20 cellular contexts compared by ENCODE assay signal in genomic region chr12:123951467-123951866, GRCh38.
"Had no signal": no experiment of that assay in that cellular context is flagged by ENCODE, and none has a peak within 500 bp of the region (broad histone marks: within the 10 kb centered on the region; RNA-seq: fewer than 3 reads in every experiment).

No MANE protein-coding gene starts in this region.

- H3K27me3 ChIP-seq: esophagus squamous epithelium, tibial artery, uterus had no signal

- H3K27ac Mint-ChIP-seq: activated CD4-positive, alpha-beta T cell treated with anti-CD3 and anti-CD28 coated beads, Interleukin-2, amount 10 ng/mL, durations not matched to agents 24 days and 14 days; activated CD8-positive, alpha-beta T cell treated with anti-CD3 and anti-CD28 coated beads for 36 hours; activated T-cell treated with anti-CD3 and anti-CD28 coated beads, Interleukin-2, amount 50 U/mL, for 72 hours; dendritic cell treated with granulocyte-macrophage colony-stimulating factor and Interleukin-4, amounts not matched to agents 40 ng/mL and 50 ng/mL, for 4 days had no signal

- ATAC-seq: activated CD8-positive, alpha-beta T cell treated with anti-CD3 and anti-CD28 coated beads for 36 hours; activated T-cell treated with anti-CD3 and anti-CD28 coated beads, Interleukin-2, amount 50 U/mL, for 72 hours; stimulated activated naive CD8-positive, alpha-beta T cell treated with anti-CD3 and anti-CD28 coated beads, Interleukin-15, Interleukin-2, amounts not matched to agents 100 U/mL and 50 U/mL, for 24 hours had no signal

- H3K4me3 Mint-ChIP-seq: activated CD4-positive, alpha-beta T cell treated with anti-CD3 and anti-CD28 coated beads, Interleukin-2, amount 10 ng/mL, durations not matched to agents 24 days and 14 days; activated CD8-positive, alpha-beta T cell treated with anti-CD3 and anti-CD28 coated beads for 36 hours; activated T-cell treated with anti-CD3 and anti-CD28 coated beads, Interleukin-2, amount 50 U/mL, for 72 hours; dendritic cell treated with granulocyte-macrophage colony-stimulating factor and Interleukin-4, amounts not matched to agents 40 ng/mL and 50 ng/mL, for 4 days; nephron progenitor cell had no signal

- H3K9me3 Mint-ChIP-seq: activated CD4-positive, alpha-beta T cell treated with anti-CD3 and anti-CD28 coated beads, Interleukin-2, amount 10 ng/mL, durations not matched to agents 24 days and 14 days; activated CD8-positive, alpha-beta T cell treated with anti-CD3 and anti-CD28 coated beads for 36 hours; activated T-cell treated with anti-CD3 and anti-CD28 coated beads, Interleukin-2, amount 50 U/mL, for 72 hours; dendritic cell treated with granulocyte-macrophage colony-stimulating factor and Interleukin-4, amounts not matched to agents 40 ng/mL and 50 ng/mL, for 4 days had no signal

- H3K27ac ChIP-seq: esophagus squamous epithelium, prostate gland, tibial artery, uterus had no signal

- H3K4me3 ChIP-seq: esophagus squamous epithelium, prostate gland, tibial artery, uterus had no signal

- H3K27me3 Mint-ChIP-seq: activated CD4-positive, alpha-beta T cell treated with anti-CD3 and anti-CD28 coated beads, Interleukin-2, amount 10 ng/mL, durations not matched to agents 24 days and 14 days; activated CD8-positive, alpha-beta T cell treated with anti-CD3 and anti-CD28 coated beads for 36 hours; dendritic cell treated with granulocyte-macrophage colony-stimulating factor and Interleukin-4, amounts not matched to agents 40 ng/mL and 50 ng/mL, for 4 days had no signal

- H3K9me3 ChIP-seq: esophagus squamous epithelium, prostate gland, tibial artery, uterus had no signal

- DNase-seq: activated CD4-positive, alpha-beta T cell treated with anti-CD3 and anti-CD28 coated beads, Interleukin-2, amount 10 ng/mL, durations not matched to agents 24 days and 14 days; activated CD8-positive, alpha-beta T cell treated with anti-CD3 and anti-CD28 coated beads for 36 hours; activated effector memory CD4-positive, alpha-beta T cell treated with anti-CD3 and anti-CD28 coated beads, Interleukin-2, amount 50 U/mL, for 16 hours; activated naive CD4-positive, alpha-beta T cell treated with anti-CD3 and anti-CD28 coated beads, Interleukin-2, amount 50 U/mL, for 16 hours; activated T-cell treated with anti-CD3 and anti-CD28 coated beads, Interleukin-2, amount 50 U/mL, for 72 hours; aorta; cerebellar nuclear complex; effector memory CD4-positive, alpha-beta T cell; esophagus squamous epithelium; midbrain; nephron progenitor cell; nucleus accumbens; right cardiac atrium; stimulated activated CD4-positive, alpha-beta T cell treated with anti-CD3 and anti-CD28 coated beads, Interleukin-2, amount 100 ng/mL, for 24 hours; stimulated activated naive CD8-positive, alpha-beta T cell treated with anti-CD3 and anti-CD28 coated beads, Interleukin-15, Interleukin-2, amounts not matched to agents 100 U/mL and 50 U/mL, for 24 hours; substantia nigra; tibial artery; uterus had no signal

- H3K36me3 ChIP-seq: esophagus squamous epithelium, prostate gland, uterus had no signal

- H3K4me1 ChIP-seq: prostate gland, uterus had no signal

- H3K4me1 Mint-ChIP-seq: activated CD4-positive, alpha-beta T cell treated with anti-CD3 and anti-CD28 coated beads, Interleukin-2, amount 10 ng/mL, durations not matched to agents 24 days and 14 days had no signal
